27 cellular contexts compared by ENCODE assay signal in genomic region chr9:124345751-124346281, GRCh38.
DNase-seq lines count a peak whose midpoint lies in the region; ATAC-seq and TF ChIP-seq lines count a peak whose summit lies in the region.
"Had no signal": no experiment of that assay in that cellular context is flagged by ENCODE, and none has a peak within 500 bp of the region (broad histone marks: within the 10 kb centered on the region; RNA-seq: fewer than 3 reads in every experiment).

No MANE protein-coding gene starts in this region.

- H3K27me3 ChIP-seq in right cardiac atrium (ENCODE audit: control insufficient read depth, insufficient read depth) (no peaks in the 10 kb centered on the region), MG63 (no peaks in the 10 kb centered on the region)
- H3K27me3 ChIP-seq: BLaER1, body of pancreas, dorsolateral prefrontal cortex, suprapubic skin had no signal

- DNase-seq in RWPE1 (ENCODE audit: low spot score) (no peak), right cardiac atrium (peak; percentile 10 to 48 (median 31)), osteocyte (ENCODE audit: extremely low spot score, unreplicated experiment) (no peak), MG63 (no peak), SKM-1 treated with dmso at 0.1 percent for 144 hours (lab: John Stamatoyannopoulos, UW; ENCODE audit: unreplicated experiment) (no peak), NCI-H146 (lab: John Stamatoyannopoulos, UW) (no peak)
- no peak for DNase-seq in activated CD8-positive, alpha-beta memory T cell treated with anti-CD3 and anti-CD28 coated beads, Interleukin-2, amount 50 U/mL, for 48 hours
- DNase-seq: activated CD4-positive, CD25-positive, alpha-beta regulatory T cell; activated CD8-positive, alpha-beta memory T cell treated with anti-CD3 and anti-CD28 coated beads, Interleukin-2, amount 10 ng/mL, durations not matched to agents 7 days and 5 days; activated T-cell treated with anti-CD3 and anti-CD28 coated beads, Interleukin-2, amount 50 U/mL, for 48 hours; body of pancreas; cerebellar nuclear complex; EL; foreskin melanocyte; Kasumi-1; MV-4-11; NCI-H1436 treated with DMSO at 0.1 percent for 48 hours; NCI-H446 treated with DMSO at 0.1 percent for 48 hours; stimulated activated CD4-positive, alpha-beta T cell treated with anti-CD3 and anti-CD28 coated beads, Interleukin-15, amount 100 ng/mL, for 24 hours had no signal

- H3K36me3 ChIP-seq in MG63: peaks cover 69% of the 10 kb centered on the region

- no peak for ATAC-seq in GM18505 (IDR thresholded peaks at IDR 0.05; ENCODE audit: unreplicated experiment)
- no peak for ATAC-seq in right cardiac atrium
- ATAC-seq: activated CD8-positive, alpha-beta memory T cell treated with anti-CD3 and anti-CD28 coated beads, Interleukin-2, amount 10 ng/mL, durations not matched to agents 7 days and 5 days; body of pancreas; HCT116; stimulated activated memory B cell treated with anti-CD40 and anti-IgM and Interleukin-4, amounts not matched to agents 10 μg/mL and 1 μg/mL and 100 μg/mL, for 72 hours had no signal

- 89% methylated on average over 9 of the region's 9 CpGs for WGBS in right cardiac atrium

- POLR2A ChIA-PET in RWPE1 (lab: Yijun Ruan, JAX; ENCODE audit: low non-redundant PET): no interaction called here

- peak overlapping the region; percentile 70 for H3K27ac Mint-ChIP-seq in osteocyte (ENCODE audit: unreplicated experiment)
- H3K27ac Mint-ChIP-seq: activated CD8-positive, alpha-beta memory T cell treated with anti-CD3 and anti-CD28 coated beads, Interleukin-2, amount 10 ng/mL, durations not matched to agents 7 days and 5 days; stimulated activated memory B cell treated with anti-CD40 and anti-IgM and Interleukin-4, amounts not matched to agents 10 μg/mL and 1 μg/mL and 100 μg/mL, for 72 hours had no signal

- H3K9me3 ChIP-seq in right cardiac atrium (ENCODE audit: control insufficient read depth, low read length) (no peaks in the 10 kb centered on the region), MG63 (no peaks in the 10 kb centered on the region)
- H3K9me3 ChIP-seq: BLaER1, body of pancreas, prostate gland, suprapubic skin had no signal

- no peaks in the 10 kb centered on the region for H3K9me3 Mint-ChIP-seq in osteocyte (ENCODE audit: unreplicated experiment)
- H3K9me3 Mint-ChIP-seq: stimulated activated memory B cell treated with anti-CD40 and anti-IgM and Interleukin-4, amounts not matched to agents 10 μg/mL and 1 μg/mL and 100 μg/mL, for 72 hours had no signal

- H3K4me1 ChIP-seq in right cardiac atrium (ENCODE audit: control insufficient read depth, insufficient read depth, low read length): peaks cover 2% of the 10 kb centered on the region
- H3K4me1 ChIP-seq: body of pancreas, prostate gland had no signal

- H3K36me3 Mint-ChIP-seq in osteocyte (ENCODE audit: unreplicated experiment): peaks cover 23% of the 10 kb centered on the region

- H3K27me3 Mint-ChIP-seq in osteocyte (ENCODE audit: unreplicated experiment): no peaks in the 10 kb centered on the region
- H3K27me3 Mint-ChIP-seq: activated CD8-positive, alpha-beta memory T cell treated with anti-CD3 and anti-CD28 coated beads, Interleukin-2, amount 10 ng/mL, durations not matched to agents 7 days and 5 days; stimulated activated memory B cell treated with anti-CD40 and anti-IgM and Interleukin-4, amounts not matched to agents 10 μg/mL and 1 μg/mL and 100 μg/mL, for 72 hours had no signal

- peak; percentile 36 for TF ChIP-seq POLR2A in GM18505 (IDR thresholded peaks at IDR 0.05; ENCODE audit: borderline replicate concordance, extremely low read depth, insufficient read depth, insufficient read length)

- TF ChIP-seq CTCF in RWPE1 (conservative IDR thresholded peaks at IDR 0.05; ENCODE audit: low read depth) (no peak), osteocyte (IDR thresholded peaks at IDR 0.05) (no peak)

- H3K4me1 Mint-ChIP-seq in osteocyte (ENCODE audit: unreplicated experiment): peaks cover 37% of the 10 kb centered on the region
- H3K4me1 Mint-ChIP-seq: activated CD8-positive, alpha-beta memory T cell treated with anti-CD3 and anti-CD28 coated beads, Interleukin-2, amount 10 ng/mL, durations not matched to agents 7 days and 5 days; stimulated activated memory B cell treated with anti-CD40 and anti-IgM and Interleukin-4, amounts not matched to agents 10 μg/mL and 1 μg/mL and 100 μg/mL, for 72 hours had no signal

- H3K4me3 ChIP-seq in right cardiac atrium (ENCODE audit: low read length) (no peak overlapping the region), MG63 (no peak overlapping the region)
- H3K4me3 ChIP-seq: BLaER1, body of pancreas, dorsolateral prefrontal cortex, prostate gland, SK-N-MC, suprapubic skin had no signal

- CTCF ChIA-PET in RWPE1 (lab: Yijun Ruan, JAX): no interaction called here

- intact Hi-C loops in right cardiac atrium (cut with DNase I): no loop called here

- H3K4me3 Mint-ChIP-seq in osteocyte (ENCODE audit: unreplicated experiment): no peak overlapping the region
- H3K4me3 Mint-ChIP-seq: activated CD8-positive, alpha-beta memory T cell treated with anti-CD3 and anti-CD28 coated beads, Interleukin-2, amount 10 ng/mL, durations not matched to agents 7 days and 5 days; stimulated activated memory B cell treated with anti-CD40 and anti-IgM and Interleukin-4, amounts not matched to agents 10 μg/mL and 1 μg/mL and 100 μg/mL, for 72 hours had no signal

- H3K27ac ChIP-seq in RWPE1: peak overlapping the region; percentile 90
- H3K27ac ChIP-seq in right cardiac atrium (ENCODE audit: low read length): no peak overlapping the region
- H3K27ac ChIP-seq: BLaER1, body of pancreas, prostate gland, SK-N-MC, suprapubic skin had no signal

Comparison
In these comparisons a context has a peak if more than half of its experiments do, and no peak if none do; other contexts are left out.
1. DNase-seq: peak in right cardiac atrium (3 of 3); none in RWPE1 (single experiment), osteocyte (single experiment), MG63 (single experiment), SKM-1 treated with dmso at 0.1 percent for 144 hours (single experiment), activated CD8-positive, alpha-beta memory T cell treated with anti-CD3 and anti-CD28 coated beads, Interleukin-2, amount 50 U/mL, for 48 hours (single experiment) and NCI-H146 (single experiment).